In the genomic region with DNA sequence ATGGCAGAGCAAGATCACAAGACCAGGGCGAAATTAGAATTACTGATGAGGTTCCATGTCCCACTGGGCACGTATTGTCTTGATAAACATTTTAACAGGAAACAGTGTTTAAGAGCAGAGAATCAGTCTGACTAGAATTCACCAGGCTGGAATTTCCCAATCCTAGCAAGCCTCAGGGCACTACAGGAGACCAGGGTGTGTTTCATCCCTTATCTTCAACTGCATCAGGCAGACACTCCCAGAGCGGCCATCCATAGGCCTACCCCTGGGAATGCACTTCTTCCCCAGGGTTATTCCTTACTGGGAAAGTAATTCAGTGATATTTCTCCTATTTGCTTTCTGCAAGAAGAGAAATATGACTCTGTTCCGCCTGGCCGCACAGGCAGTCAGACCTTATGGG, we compare ENCODE assay signal across 8 cellular contexts.
"Had no signal": no experiment of that assay in that cellular context is flagged by ENCODE, and none has a peak within 500 bp of the region (broad histone marks: within the 10 kb centered on the region; RNA-seq: fewer than 3 reads in every experiment).

No MANE protein-coding gene starts in this region.

- H3K4me3 ChIP-seq: K562 had no signal

- H3K27ac Mint-ChIP-seq: IgD-negative memory B cell had no signal

- ATAC-seq: HepG2, K562 had no signal

- H3K27ac ChIP-seq: HL-60, KMS-11 had no signal

- H3K4me1 Mint-ChIP-seq: IgD-negative memory B cell had no signal

- H3K4me3 Mint-ChIP-seq: IgD-negative memory B cell had no signal

- H3K9me3 Mint-ChIP-seq: IgD-negative memory B cell had no signal

- H3K4me2 ChIP-seq: KMS-11 had no signal

- DNase-seq: IMR-90, KBM-7, KG1 had no signal

- H3K36me3 Mint-ChIP-seq: IgD-negative memory B cell had no signal

- H3K27me3 Mint-ChIP-seq: IgD-negative memory B cell had no signal
